Comparison of ENCODE assay signal across 1 cellular context in genomic region chr1:19273844-19274531, GRCh38.
TF ChIP-seq lines count a peak whose summit lies in the region.

No MANE protein-coding gene starts in this region.

TF ChIP-seq in GM23338, 12 proteins besides CTCF, POLR2A, EP300 and RAD21:
- TF ChIP-seq REST (IDR thresholded peaks at IDR 0.05; ENCODE audit: unreplicated experiment) = peak; percentile 45
